In the genomic region with DNA sequence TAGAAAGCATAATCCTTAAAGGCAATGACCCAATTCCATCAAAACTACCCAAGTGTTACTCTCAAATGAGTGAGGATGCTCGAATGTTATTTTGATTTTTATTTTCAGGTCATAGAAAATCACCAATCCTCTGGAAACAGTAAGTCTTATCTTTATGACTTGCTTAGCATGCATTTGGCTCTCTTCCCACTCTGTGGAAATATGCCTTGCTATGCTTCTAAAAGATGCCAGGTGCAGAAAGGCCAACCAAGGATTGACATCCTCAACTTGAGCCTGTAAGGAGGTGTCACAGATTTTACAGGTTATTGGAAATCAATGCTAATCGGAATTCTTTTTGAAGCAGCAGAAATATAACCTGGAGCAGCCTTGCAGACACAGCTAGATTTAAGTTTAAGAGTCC, we compare ENCODE assay signal across 28 cellular contexts.
"Had no signal": no experiment of that assay in that cellular context is flagged by ENCODE, and none has a peak within 500 bp of the region (broad histone marks: within the 10 kb centered on the region; RNA-seq: fewer than 3 reads in every experiment).

No MANE protein-coding gene starts in this region.

- ATAC-seq: naive thymus-derived CD8-positive, alpha-beta T cell; natural killer cell treated with Interleukin-12 subunit alpha and Interleukin-12 subunit beta and Interleukin-15 and Interleukin-18, amount 100 ng/mL, for 72 hours; pancreas; right cardiac atrium; right lobe of liver; stimulated activated naive B cell treated with anti-CD40 and anti-IgM and Interleukin-4, amounts not matched to agents 10 μg/mL and 1 μg/mL and 100 μg/mL, for 72 hours had no signal

- H3K27ac Mint-ChIP-seq: naive thymus-derived CD8-positive, alpha-beta T cell; natural killer cell treated with Interleukin-12 subunit alpha and Interleukin-12 subunit beta and Interleukin-15 and Interleukin-18, amount 100 ng/mL, for 72 hours; nephron progenitor cell; stimulated activated naive B cell treated with anti-CD40 and anti-IgM and Interleukin-4, amounts not matched to agents 10 μg/mL and 1 μg/mL and 100 μg/mL, for 72 hours; stimulated activated naive CD8-positive, alpha-beta T cell treated with anti-CD3 and anti-CD28 coated beads, Interleukin-15, Interleukin-2, amounts not matched to agents 100 ng/mL and 50 ng/mL, for 24 hours had no signal

- H3K4me3 ChIP-seq: pancreas, prostate gland, right lobe of liver, sigmoid colon, smooth muscle cell, spleen, stomach, thoracic aorta, thyroid gland, tibial nerve, upper lobe of left lung, vagina had no signal

- H3K27ac ChIP-seq: neutrophil, pancreas, prostate gland, right lobe of liver, sigmoid colon, spleen, stomach, thoracic aorta, thyroid gland, tibial nerve, upper lobe of left lung, vagina had no signal

- H3K36me3 Mint-ChIP-seq: naive thymus-derived CD8-positive, alpha-beta T cell; natural killer cell treated with Interleukin-12 subunit alpha and Interleukin-12 subunit beta and Interleukin-15 and Interleukin-18, amount 100 ng/mL, for 72 hours had no signal

- H3K4me3 Mint-ChIP-seq: naive thymus-derived CD8-positive, alpha-beta T cell; natural killer cell treated with Interleukin-12 subunit alpha and Interleukin-12 subunit beta and Interleukin-15 and Interleukin-18, amount 100 ng/mL, for 72 hours; nephron progenitor cell; neural crest cell; stimulated activated naive B cell treated with anti-CD40 and anti-IgM and Interleukin-4, amounts not matched to agents 10 μg/mL and 1 μg/mL and 100 μg/mL, for 72 hours; stimulated activated naive CD8-positive, alpha-beta T cell treated with anti-CD3 and anti-CD28 coated beads, Interleukin-15, Interleukin-2, amounts not matched to agents 100 ng/mL and 50 ng/mL, for 24 hours had no signal

- H3K9me3 ChIP-seq: neutrophil, pancreas, prostate gland, right lobe of liver, stomach, thoracic aorta, thyroid gland, tibial nerve, upper lobe of left lung, vagina had no signal

- H3K4me1 Mint-ChIP-seq: naive thymus-derived CD8-positive, alpha-beta T cell; nephron progenitor cell had no signal

- H3K36me3 ChIP-seq: neutrophil, pancreas, prostate gland, right lobe of liver, sigmoid colon, spleen, stomach, thoracic aorta, thyroid gland, tibial nerve, upper lobe of left lung, vagina had no signal

- DNase-seq: naive thymus-derived CD8-positive, alpha-beta T cell; nephron progenitor cell; nucleus accumbens; pancreas; right cardiac atrium; right lobe of liver; sigmoid colon; spleen; stimulated activated CD4-positive, alpha-beta T cell treated with anti-CD3 and anti-CD28 coated beads, Interleukin-12 subunit alpha, Interleukin-12 subunit beta, amount 100 ng/mL, for 4 hours; stimulated activated CD4-positive, alpha-beta T cell treated with anti-CD3 and anti-CD28 coated beads, Interleukin-1b, Interleukin-23, amount 100 ng/mL, for 48 hours; stimulated activated CD4-positive, alpha-beta T cell treated with anti-CD3 and anti-CD28 coated beads, Interleukin-4, amount 100 ng/mL, for 1 hour; stimulated activated CD4-positive, alpha-beta T cell treated with anti-CD3 and anti-CD28 coated beads, Interleukin-4, amount 100 ng/mL, for 4 hours; stimulated activated CD8-positive, alpha-beta memory T cell treated with anti-CD3 and anti-CD28 coated beads, Interleukin-4, amount 100 ng/mL, for 48 hours; stimulated activated naive B cell treated with anti-CD40 and anti-IgM and Interleukin-4, amounts not matched to agents 10 μg/mL and 1 μg/mL and 100 μg/mL, for 72 hours; stimulated activated naive CD4-positive, alpha-beta T cell treated with Interleukin-2 at 50 U/mL for 16 hours; stomach; thyroid gland; trophoblast cell; upper lobe of left lung had no signal

- H3K4me1 ChIP-seq: pancreas, prostate gland, right lobe of liver, sigmoid colon, spleen, stomach, thyroid gland, tibial nerve, upper lobe of left lung, vagina had no signal

- H3K27me3 ChIP-seq: neutrophil, pancreas, right lobe of liver, spleen, stomach, thyroid gland, tibial nerve, upper lobe of left lung, vagina had no signal

- H3K4me2 ChIP-seq: smooth muscle cell had no signal
